In genomic region chr19:12126707-12127106, GRCh38 we compare ENCODE assay signal across 9 cellular contexts. TPM values are rescaled to one million over a fixed set of nuclear protein-coding genes. Genes with fewer than 3 reads are reported as not detected.
DNase-seq lines count a peak whose midpoint lies in the region; ATAC-seq, FAIRE-seq and TF ChIP-seq lines count a peak whose summit lies in the region.
"Had no signal": no experiment of that assay in that cellular context is flagged by ENCODE, and none has a peak within 500 bp of the region (broad histone marks: within the 10 kb centered on the region; RNA-seq: fewer than 3 reads in every experiment).

No MANE protein-coding gene starts in this region.

- intact Hi-C loops in HepG2 (cut with micrococcal nuclease; ENCODE audit: unreplicated experiment) = no loop called here

- no peaks in the 10 kb centered on the region for H3K27me3 ChIP-seq in BE2C
- H3K27me3 ChIP-seq in H9 (ENCODE audit: insufficient read depth, low read length) = no peaks in the 10 kb centered on the region
- no peaks in the 10 kb centered on the region for H3K27me3 ChIP-seq in HepG2 (ENCODE audit: control insufficient read depth in 1 of 2, insufficient read depth in 2 of 2, low read length in 2 of 2)

- H2BK12ac ChIP-seq in H9 (ENCODE audit: insufficient read length, low read depth, low read length) = no peak overlapping the region

- H4K20me1 ChIP-seq in H9 (ENCODE audit: control insufficient read depth, insufficient read depth, insufficient read length) (no peaks in the 10 kb centered on the region), HepG2 (ENCODE audit: insufficient read depth, low read length) (no peaks in the 10 kb centered on the region)

- no peak overlapping the region for H2BK5ac ChIP-seq in H9 (ENCODE audit: insufficient read length, low read length)

- H3K27ac Mint-ChIP-seq in H9 = no peak overlapping the region
- H3K27ac Mint-ChIP-seq: naive B cell had no signal

- H3K9me3 Mint-ChIP-seq in H9 = peaks cover 23 to 38% of the 10 kb centered on the region in 2 experiments

- no peak overlapping the region for H3K27ac ChIP-seq in H9 (ENCODE audit: insufficient read length, low read depth, low read length)
- H3K27ac ChIP-seq in HepG2 (ENCODE audit: extremely low read length, insufficient read depth, low read length) = no peak overlapping the region

- no peak overlapping the region for H3K14ac ChIP-seq in H9 (ENCODE audit: insufficient read depth, low read length)

- H3K9me3 ChIP-seq in BE2C = no peaks in the 10 kb centered on the region
- H3K9me3 ChIP-seq in H9 (ENCODE audit: control insufficient read depth, low read depth, low read length) = peaks cover 8% of the 10 kb centered on the region
- no peaks in the 10 kb centered on the region for H3K9me3 ChIP-seq in HepG2 (ENCODE audit: low read length)

- H3K79me2 ChIP-seq in H9 (ENCODE audit: insufficient read depth, low read length) (no peaks in the 10 kb centered on the region), HepG2 (ENCODE audit: insufficient read depth, low read length) (no peaks in the 10 kb centered on the region)

- CTCF ChIA-PET in HepG2 (lab: Yijun Ruan, JAX; ENCODE audit: low intra/inter-chr PET ratio, low total read pairs) = interaction anchor here (0.6 to 1.7 kb wide), 3 partner anchors 15 to 67 kb away, joined by 3 to 9 read pairs (median 5); no protein-coding TSS in a partner anchor

- DNase-seq in BE2C (peak; percentile 18), H9 (no peak), astrocyte of the spinal cord (ENCODE audit: low read depth, low spot score) (no peak), HepG2 (ENCODE audit: low spot score) (peak; percentile 24), NCI-H446 (lab: John Stamatoyannopoulos, UW) (no peak), NOMO-1 treated with dmso at 0.1 percent for 144 hours (lab: John Stamatoyannopoulos, UW; ENCODE audit: unreplicated experiment) (no peak)
- no peak for DNase-seq in NK-92 treated with Interleukin-12 subunit alpha and Interleukin-12 subunit beta, amount 100 ng/mL, for 24 hours (lab: John Stamatoyannopoulos, UW)
- DNase-seq: naive B cell had no signal

- no peak overlapping the region for H3K18ac ChIP-seq in H9 (ENCODE audit: insufficient read length, low read depth, low read length)

- no peak overlapping the region for H4K5ac ChIP-seq in H9 (ENCODE audit: insufficient read length, low read depth, low read length)

- ATAC-seq in HepG2 (peak; percentile 70), GM18868 (IDR thresholded peaks at IDR 0.05; ENCODE audit: unreplicated experiment) (no peak)

- H2AFZ ChIP-seq in H9 (ENCODE audit: low read length) (no peak overlapping the region), HepG2 (ENCODE audit: low read length) (no peak overlapping the region)

- H2BK15ac ChIP-seq in H9 (ENCODE audit: low read depth, low read length) = no peak overlapping the region

- TF ChIP-seq RAD21 in HepG2 (CRISPR knock-in tag; IDR thresholded peaks at IDR 0.05) = no peak

- no peak overlapping the region for H3K23ac ChIP-seq in H9 (ENCODE audit: insufficient read length, low read depth, low read length)

- H3K27me3 Mint-ChIP-seq in H9 (ENCODE audit: low read depth) = no peaks in the 10 kb centered on the region
- H3K27me3 Mint-ChIP-seq: naive B cell had no signal

- WGBS in H9 (ENCODE audit: extremely low coverage, insufficient read length, low lambda C conversion rate) = no CpG with 5 or more reads among the region's 2 CpGs
- 22% methylated on average over 2 of the region's 2 CpGs for WGBS in HepG2 (ENCODE audit: low lambda C conversion rate)

- no peak overlapping the region for H3T11ph ChIP-seq in H9 (ENCODE audit: low read length)

- H3K23me2 ChIP-seq in H9 (ENCODE audit: insufficient read length, low read depth, low read length, poor library complexity, severe bottlenecking) = no peaks in the 10 kb centered on the region

- no peaks in the 10 kb centered on the region for H3K4me1 Mint-ChIP-seq in H9
- H3K4me1 Mint-ChIP-seq: naive B cell had no signal

- FAIRE-seq in HepG2 (lab: Jason Lieb, UNC) = peak; percentile 70

- no peak overlapping the region for H4K8ac ChIP-seq in H9 (replicated peaks; ENCODE audit: insufficient read length, low read depth, low read length)

- H3K36me3 Mint-ChIP-seq in H9 (ENCODE audit: insufficient read depth in 1 of 3, low read depth in 3 of 3) = peaks cover 23 to 34% (median 31%) of the 10 kb centered on the region in 3 experiments

- no TSS peak for BruUV-seq in HepG2 (replicated peaks; lab: Mats Ljungman, UMichigan)

- H2BK120ac ChIP-seq in H9 (ENCODE audit: low read depth, low read length, poor library complexity, severe bottlenecking) = no peak overlapping the region

- H3K4me1 ChIP-seq in BE2C (no peaks in the 10 kb centered on the region), H9 (ENCODE audit: insufficient read depth, low read length) (no peaks in the 10 kb centered on the region), HepG2 (ENCODE audit: insufficient read depth, low read length) (no peaks in the 10 kb centered on the region)

- H3K79me1 ChIP-seq in H9 (ENCODE audit: insufficient read depth, low read depth, low read length, poor library complexity, severe bottlenecking) = no peaks in the 10 kb centered on the region

- in situ Hi-C loops in astrocyte of the spinal cord (cut with HindIII; ENCODE audit: low sequenced_read_pairs) = no loop called here
- in situ Hi-C loops in HepG2 (cut with HindIII; ENCODE audit: extremely low pct_ligation_motif_present, low pct_unique_long_range_greater_than_20kb) = no loop called here

- H3K56ac ChIP-seq in H9 (ENCODE audit: insufficient read length, low read depth, low read length) = no peak overlapping the region

- H4K91ac ChIP-seq in H9 (ENCODE audit: insufficient read length, low read depth, low read length) = no peak overlapping the region

- no peak overlapping the region for H2BK20ac ChIP-seq in H9 (ENCODE audit: low read depth, low read length, poor library complexity, severe bottlenecking)

- H3K36me3 ChIP-seq in BE2C (no peaks in the 10 kb centered on the region), HepG2 (replicated peaks in 1 of 2; ENCODE audit: control insufficient read depth in 1 of 2, insufficient read depth in 2 of 2, low read length in 2 of 2) (no peaks in the 10 kb centered on the region)

- H3K4me3 ChIP-seq in BE2C (ENCODE audit: low read depth, low read length) = no peak overlapping the region
- H3K4me3 ChIP-seq in astrocyte of the spinal cord (ENCODE audit: low read depth, low read length) = no peak overlapping the region
- no peak overlapping the region for H3K4me3 ChIP-seq in HepG2 (replicated peaks in 1 of 3; ENCODE audit: insufficient read depth in 1 of 3, low read depth in 2 of 3, low read length in 3 of 3)

- TF ChIP-seq EP300 in HepG2 (IDR thresholded peaks at IDR 0.05; ENCODE audit: low read depth in 2 of 2, low read length in 2 of 2) (no peak), HepG2 (CRISPR knock-in tag; IDR thresholded peaks at IDR 0.05; ENCODE audit: borderline replicate concordance) (no peak)

- no peak for TF ChIP-seq POLR2A in HepG2 (IDR thresholded peaks at IDR 0.05; ENCODE audit: insufficient read depth in 1 of 2, low read depth in 2 of 2, low read length in 2 of 2)

- H2AK5ac ChIP-seq in H9 (ENCODE audit: insufficient read length, low read length) = no peak overlapping the region

- TF ChIP-seq CTCF in BE2C (IDR thresholded peaks at IDR 0.05; ENCODE audit: low read depth, low read length) (peak; percentile 68), H9 (conservative IDR thresholded peaks at IDR 0.05) (peak; percentile 79), astrocyte of the spinal cord (IDR thresholded peaks at IDR 0.05; ENCODE audit: low read depth, low read length) (peak; percentile 36), HepG2 (CRISPR knock-in tag; IDR thresholded peaks at IDR 0.05) (peak; percentile 64)

- H3K4ac ChIP-seq in H9 (ENCODE audit: low read depth, low read length) = no peak overlapping the region

- H3K4me3 Mint-ChIP-seq in H9 = no peak overlapping the region
- H3K4me3 Mint-ChIP-seq: naive B cell had no signal

- no peak overlapping the region for H3K4me2 ChIP-seq in H9 (ENCODE audit: insufficient read depth, insufficient read length, low read length)
- no peak overlapping the region for H3K4me2 ChIP-seq in HepG2 (ENCODE audit: low read depth, low read length)

- H3K9ac ChIP-seq in H9 (ENCODE audit: extremely low read depth, insufficient read length, low read length) (no peak overlapping the region), HepG2 (ENCODE audit: insufficient read depth, low read depth, low read length) (no peak overlapping the region)

- POLR2A ChIA-PET in HepG2 (lab: Yijun Ruan, JAX) = interaction anchor here (1.7 kb wide), 1 partner anchor 13 kb away, joined by 8 read pairs; the partner anchor contains the start of gene ZNF20

RNA-seq across cellular contexts. Expression of gene ZNF20, which starts 13.4 kb away (rescaled TPM):
- polyA plus RNA-seq in BE2C (2012; ENCODE audit: insufficient read depth, insufficient read length, low read depth) = 4.2 TPM
- total RNA-seq in H9 (2021) (5.6 and 5.7 TPM in 2 replicates), HepG2 (2016; rRNA removed; fragmentation: Illumina TruSeq; extraction: Trizol) (8.0 and 9.7 TPM in 2 replicates)
- total RNA-seq in HepG2 (2016; cell fraction: cytosol; rRNA removed; fragmentation: Illumina TruSeq; extraction: Trizol; ENCODE audit: low read depth) = 2.7 and 3.1 TPM in 2 replicates
- 5.1 and 6.9 TPM in 2 replicates for total RNA-seq in HepG2 (2016; cell fraction: insoluble cytoplasmic fraction; rRNA removed; fragmentation: Illumina TruSeq; extraction: Trizol)
- 3.9 and 4.1 TPM in 2 replicates for total RNA-seq in HepG2 (2016; cell fraction: membrane; rRNA removed; fragmentation: Illumina TruSeq; extraction: Trizol)
- total RNA-seq in HepG2 (2016; cell fraction: nucleus; rRNA removed; fragmentation: Illumina TruSeq; extraction: Trizol) = 8.4 and 11.2 TPM in 2 replicates
- 1.6 and 2.1 TPM in 2 replicates for polyA plus RNA-seq in HepG2 (2011; rRNA removed)
- 0.81 and 1.1 TPM in 2 replicates for polyA plus RNA-seq in HepG2 (2011; cell fraction: cytosol; rRNA removed)
- polyA plus RNA-seq in HepG2 (2011; cell fraction: nucleus; rRNA removed) = 1.2 and 2.1 TPM in 2 replicates
- polyA plus RNA-seq in HepG2 (2012) = 0.87 and 2.7 TPM in 2 replicates
- polyA plus RNA-seq in HepG2 (2016; cell fraction: cytosol; fragmentation: Illumina TruSeq; extraction: Trizol; ENCODE audit: low read depth) = 1.1 and 1.2 TPM in 2 replicates
- 3.1 and 3.2 TPM in 2 replicates for polyA plus RNA-seq in HepG2 (2016; cell fraction: insoluble cytoplasmic fraction; fragmentation: Illumina TruSeq; extraction: Trizol; ENCODE audit: low read depth)
- 0.98 and 1.8 TPM in 2 replicates for polyA plus RNA-seq in HepG2 (2016; cell fraction: membrane; fragmentation: Illumina TruSeq; extraction: Trizol; ENCODE audit: low read depth)
- polyA plus RNA-seq in HepG2 (2016; cell fraction: nucleus; fragmentation: Illumina TruSeq; extraction: Trizol; ENCODE audit: insufficient read depth, low read depth) = 1.9 and 6.8 TPM in 2 replicates
- 0.44 and 2.9 TPM in 2 replicates for polyA minus RNA-seq in HepG2 (2011; rRNA and poly(A)+ RNA removed; ENCODE audit: low replicate concordance)
- polyA minus RNA-seq in HepG2 (2011; cell fraction: cytosol; rRNA and poly(A)+ RNA removed) = 3.0 and 3.2 TPM in 2 replicates
- 5.0 and 6.2 TPM in 2 replicates for polyA minus RNA-seq in HepG2 (2011; cell fraction: nucleus; rRNA and poly(A)+ RNA removed)

RNA-seq across cellular contexts. Expression of gene ZNF625, which starts 29.8 kb away (rescaled TPM):
- 2.2 TPM for polyA plus RNA-seq in BE2C (2012; ENCODE audit: insufficient read depth, insufficient read length, low read depth)
- 28.1 and 30.7 TPM in 2 replicates for total RNA-seq in H9 (2021)
- 12.2 and 17.7 TPM in 2 replicates for total RNA-seq in HepG2 (2016; rRNA removed; fragmentation: Illumina TruSeq; extraction: Trizol)
- 4.0 and 5.6 TPM in 2 replicates for total RNA-seq in HepG2 (2016; cell fraction: cytosol; rRNA removed; fragmentation: Illumina TruSeq; extraction: Trizol; ENCODE audit: low read depth)
- 12.8 and 16.1 TPM in 2 replicates for total RNA-seq in HepG2 (2016; cell fraction: insoluble cytoplasmic fraction; rRNA removed; fragmentation: Illumina TruSeq; extraction: Trizol)
- total RNA-seq in HepG2 (2016; cell fraction: membrane; rRNA removed; fragmentation: Illumina TruSeq; extraction: Trizol) = 8.5 and 10.2 TPM in 2 replicates
- 11.3 and 11.7 TPM in 2 replicates for total RNA-seq in HepG2 (2016; cell fraction: nucleus; rRNA removed; fragmentation: Illumina TruSeq; extraction: Trizol)
- polyA plus RNA-seq in HepG2 (2011; rRNA removed) = 1.7 and 1.8 TPM in 2 replicates
- polyA plus RNA-seq in HepG2 (2011; cell fraction: cytosol; rRNA removed) = 0.75 and 1.1 TPM in 2 replicates
- 0.80 and 1.6 TPM in 2 replicates for polyA plus RNA-seq in HepG2 (2011; cell fraction: nucleus; rRNA removed)
- 0.97 and 2.8 TPM in 2 replicates for polyA plus RNA-seq in HepG2 (2012)
- 0.83 and 0.84 TPM in 2 replicates for polyA plus RNA-seq in HepG2 (2016; cell fraction: cytosol; fragmentation: Illumina TruSeq; extraction: Trizol; ENCODE audit: low read depth)
- polyA plus RNA-seq in HepG2 (2016; cell fraction: insoluble cytoplasmic fraction; fragmentation: Illumina TruSeq; extraction: Trizol; ENCODE audit: low read depth) = 4.9 and 5.1 TPM in 2 replicates
- polyA plus RNA-seq in HepG2 (2016; cell fraction: membrane; fragmentation: Illumina TruSeq; extraction: Trizol; ENCODE audit: low read depth) = 0.44 and 2.1 TPM in 2 replicates
- polyA plus RNA-seq in HepG2 (2016; cell fraction: nucleus; fragmentation: Illumina TruSeq; extraction: Trizol; ENCODE audit: insufficient read depth, low read depth) = 6.4 and 8.2 TPM in 2 replicates
- 2.5 TPM in 1 of 2 replicates, not detected in the other for polyA minus RNA-seq in HepG2 (2011; rRNA and poly(A)+ RNA removed; ENCODE audit: low replicate concordance)
- 4.0 and 5.1 TPM in 2 replicates for polyA minus RNA-seq in HepG2 (2011; cell fraction: cytosol; rRNA and poly(A)+ RNA removed)
- 6.4 and 11.6 TPM in 2 replicates for polyA minus RNA-seq in HepG2 (2011; cell fraction: nucleus; rRNA and poly(A)+ RNA removed)

RNA-seq across cellular contexts. Expression of gene ZNF136, which starts 36.2 kb away (rescaled TPM):
- polyA plus RNA-seq in BE2C (2012; ENCODE audit: insufficient read depth, insufficient read length, low read depth) = 7.6 TPM
- total RNA-seq in H9 (2021) (9.8 and 10.8 TPM in 2 replicates), HepG2 (2016; rRNA removed; fragmentation: Illumina TruSeq; extraction: Trizol) (10.2 and 16.6 TPM in 2 replicates)
- 0.91 and 1.9 TPM in 2 replicates for total RNA-seq in HepG2 (2016; cell fraction: cytosol; rRNA removed; fragmentation: Illumina TruSeq; extraction: Trizol; ENCODE audit: low read depth)
- 9.2 and 18.5 TPM in 2 replicates for total RNA-seq in HepG2 (2016; cell fraction: insoluble cytoplasmic fraction; rRNA removed; fragmentation: Illumina TruSeq; extraction: Trizol)
- total RNA-seq in HepG2 (2016; cell fraction: membrane; rRNA removed; fragmentation: Illumina TruSeq; extraction: Trizol) = 4.5 and 5.0 TPM in 2 replicates
- total RNA-seq in HepG2 (2016; cell fraction: nucleus; rRNA removed; fragmentation: Illumina TruSeq; extraction: Trizol) = 8.1 and 11.9 TPM in 2 replicates
- polyA plus RNA-seq in HepG2 (2011; rRNA removed) = 1.8 and 2.5 TPM in 2 replicates
- 0.97 and 1.4 TPM in 2 replicates for polyA plus RNA-seq in HepG2 (2011; cell fraction: cytosol; rRNA removed)
- polyA plus RNA-seq in HepG2 (2011; cell fraction: nucleus; rRNA removed) = 1.2 and 1.5 TPM in 2 replicates
- 2.4 and 4.4 TPM in 2 replicates for polyA plus RNA-seq in HepG2 (2012)
- 0.11 and 0.18 TPM in 2 replicates for polyA plus RNA-seq in HepG2 (2016; cell fraction: cytosol; fragmentation: Illumina TruSeq; extraction: Trizol; ENCODE audit: low read depth)
- polyA plus RNA-seq in HepG2 (2016; cell fraction: insoluble cytoplasmic fraction; fragmentation: Illumina TruSeq; extraction: Trizol; ENCODE audit: low read depth) = 6.4 and 8.7 TPM in 2 replicates
- 0.77 and 0.81 TPM in 2 replicates for polyA plus RNA-seq in HepG2 (2016; cell fraction: membrane; fragmentation: Illumina TruSeq; extraction: Trizol; ENCODE audit: low read depth)
- 7.5 and 9.6 TPM in 2 replicates for polyA plus RNA-seq in HepG2 (2016; cell fraction: nucleus; fragmentation: Illumina TruSeq; extraction: Trizol; ENCODE audit: insufficient read depth, low read depth)
- polyA minus RNA-seq in HepG2 (2011; rRNA and poly(A)+ RNA removed; ENCODE audit: low replicate concordance) = 1.7 and 2.6 TPM in 2 replicates
- polyA minus RNA-seq in HepG2 (2011; cell fraction: cytosol; rRNA and poly(A)+ RNA removed) = 4.0 and 4.6 TPM in 2 replicates
- polyA minus RNA-seq in HepG2 (2011; cell fraction: nucleus; rRNA and poly(A)+ RNA removed) = 12.9 and 13.3 TPM in 2 replicates

Comparison
In these comparisons a context has a peak if more than half of its experiments do, and no peak if none do; other contexts are left out.
1. DNase-seq: peak in BE2C (single experiment) and HepG2 (single experiment); none in H9 (single experiment), astrocyte of the spinal cord (single experiment), NCI-H446 (0 of 2), NK-92 treated with Interleukin-12 subunit alpha and Interleukin-12 subunit beta, amount 100 ng/mL, for 24 hours (single experiment) and NOMO-1 treated with dmso at 0.1 percent for 144 hours (single experiment).
2. Peak in every context shown above with its lines, with median percentiles within 50 percentile points of each other: CTCF ChIP-seq.